18 cellular contexts compared by ENCODE assay signal in the genomic region with DNA sequence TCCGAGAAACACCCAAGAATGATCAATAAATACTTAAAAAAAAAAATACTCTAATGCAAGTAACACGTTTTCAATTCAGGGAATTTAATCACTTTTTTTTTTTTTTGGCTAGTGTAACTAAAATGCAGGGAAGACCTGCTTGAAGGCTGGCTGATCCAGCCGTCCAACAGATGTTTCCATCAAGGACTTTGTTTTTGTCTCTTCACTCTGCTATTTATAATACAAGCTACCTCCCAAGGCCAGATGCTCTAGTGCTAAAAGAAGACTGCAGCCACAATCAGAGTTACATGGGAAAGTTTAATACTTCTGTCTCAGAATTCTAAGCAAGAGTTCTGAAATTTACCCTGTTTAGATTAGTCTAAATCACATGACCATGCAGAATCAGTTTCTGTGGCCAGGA. TPM values are rescaled to one million over a fixed set of nuclear protein-coding genes. Genes with fewer than 3 reads are reported as not detected.
DNase-seq lines count a peak whose midpoint lies in the region; ATAC-seq, FAIRE-seq and TF ChIP-seq lines count a peak whose summit lies in the region.
"Had no signal": no experiment of that assay in that cellular context is flagged by ENCODE, and none has a peak within 500 bp of the region (broad histone marks: within the 10 kb centered on the region; RNA-seq: fewer than 3 reads in every experiment).

No MANE protein-coding gene starts in this region.

- no peaks in the 10 kb centered on the region for H3K36me3 ChIP-seq in right lobe of liver
- H3K36me3 ChIP-seq in HepG2 (replicated peaks in 1 of 2; ENCODE audit: control insufficient read depth in 1 of 2, insufficient read depth in 2 of 2, low read length in 2 of 2): peaks cover 3 to 7% of the 10 kb centered on the region in 2 experiments; a peak in 4 of 5 replicates

- H4K20me1 ChIP-seq in HepG2 (ENCODE audit: insufficient read depth, low read length): peaks cover 14% of the 10 kb centered on the region

- TF ChIP-seq EP300 in HepG2 (IDR thresholded peaks at IDR 0.05; ENCODE audit: low read depth in 2 of 2, low read length in 2 of 2) (no peak), HepG2 (CRISPR knock-in tag; IDR thresholded peaks at IDR 0.05; ENCODE audit: borderline replicate concordance) (no peak)

- TF ChIP-seq POLR2A in right lobe of liver (IDR thresholded peaks at IDR 0.05) (no peak), HepG2 (IDR thresholded peaks at IDR 0.05; ENCODE audit: insufficient read depth in 1 of 2, low read depth in 2 of 2, low read length in 2 of 2) (no peak)

- peak overlapping the region in 2 of 3 donors; percentile 4 to 6 for H3K27ac ChIP-seq in right lobe of liver
- no peak overlapping the region for H3K27ac ChIP-seq in HepG2 (ENCODE audit: extremely low read length, insufficient read depth, low read length)

- no TSS peak for BruUV-seq in HepG2 (replicated peaks; lab: Mats Ljungman, UMichigan)

- intact Hi-C loops in right lobe of liver (cut with DNase I): no loop called here
- intact Hi-C loops in HepG2 (cut with micrococcal nuclease; ENCODE audit: unreplicated experiment): no loop called here

- H3K36me3 Mint-ChIP-seq in glutamatergic neuron (ENCODE audit: unreplicated experiment): peaks cover 16% of the 10 kb centered on the region

- no peak for TF ChIP-seq RAD21 in HepG2 (CRISPR knock-in tag; IDR thresholded peaks at IDR 0.05)

- POLR2A ChIA-PET in HepG2 (lab: Yijun Ruan, JAX): no interaction called here

- H3K4me1 ChIP-seq in right lobe of liver: peaks cover 0 to 38% (median 17%) of the 10 kb centered on the region in 4 donors
- peaks cover 18% of the 10 kb centered on the region for H3K4me1 ChIP-seq in HepG2 (ENCODE audit: insufficient read depth, low read length)

- no peak overlapping the region for H3K9ac ChIP-seq in HepG2 (ENCODE audit: insufficient read depth, low read depth, low read length)

- CTCF ChIA-PET in HepG2 (lab: Yijun Ruan, JAX; ENCODE audit: low intra/inter-chr PET ratio, low total read pairs): no interaction called here

- no peak for FAIRE-seq in HepG2 (lab: Jason Lieb, UNC)
- FAIRE-seq: RCC 7860 had no signal

- peaks cover 2% of the 10 kb centered on the region for H3K9me3 Mint-ChIP-seq in glutamatergic neuron (ENCODE audit: unreplicated experiment)
- H3K9me3 Mint-ChIP-seq: HFFc6 had no signal

- in situ Hi-C loops in HepG2 (cut with HindIII; ENCODE audit: extremely low pct_ligation_motif_present, low pct_unique_long_range_greater_than_20kb): no loop called here

- ATAC-seq in right lobe of liver: peak in 3 of 4 donors; percentile 33 to 61 (median 40)
- ATAC-seq in HepG2: no peak
- ATAC-seq in GM18517 (IDR thresholded peaks at IDR 0.05; ENCODE audit: unreplicated experiment): no peak
- ATAC-seq: Right ventricle myocardium inferior had no signal

- WGBS in right lobe of liver (ENCODE audit: insufficient coverage, low coverage, low lambda C conversion rate, missing lambda C conversion rate): 30% methylated on average over 3 of the region's 3 CpGs
- WGBS in HepG2 (ENCODE audit: low lambda C conversion rate): 92% methylated on average over 3 of the region's 3 CpGs

- no peaks in the 10 kb centered on the region for H3K27me3 ChIP-seq in right lobe of liver
- H3K27me3 ChIP-seq in HepG2 (ENCODE audit: control insufficient read depth in 1 of 2, insufficient read depth in 2 of 2, low read length in 2 of 2): no peaks in the 10 kb centered on the region

- no peaks in the 10 kb centered on the region for H3K4me1 Mint-ChIP-seq in glutamatergic neuron (ENCODE audit: low read depth, unreplicated experiment)

- H3K79me2 ChIP-seq in HepG2 (ENCODE audit: insufficient read depth, low read length): peaks cover 84% of the 10 kb centered on the region

- peak overlapping the region; percentile 70 for H3K27ac Mint-ChIP-seq in glutamatergic neuron (ENCODE audit: unreplicated experiment)
- H3K27ac Mint-ChIP-seq: CD14-positive monocyte, HFFc6 had no signal

- no peak for TF ChIP-seq CTCF in right lobe of liver (IDR thresholded peaks at IDR 0.05)
- no peak for TF ChIP-seq CTCF in HepG2 (CRISPR knock-in tag; IDR thresholded peaks at IDR 0.05)
- TF ChIP-seq CTCF in glutamatergic neuron (IDR thresholded peaks at IDR 0.05; ENCODE audit: partially characterized antibody, unreplicated experiment): no peak

- no peak overlapping the region for H3K4me2 ChIP-seq in HepG2 (ENCODE audit: low read depth, low read length)

- H3K4me3 Mint-ChIP-seq in glutamatergic neuron (ENCODE audit: unreplicated experiment): peak overlapping the region; percentile 22
- H3K4me3 Mint-ChIP-seq: CD14-positive monocyte, HFFc6 had no signal

- H2AFZ ChIP-seq in HepG2 (ENCODE audit: low read length): no peak overlapping the region

- DNase-seq in right lobe of liver (no peak), HepG2 (ENCODE audit: low spot score) (no peak), NCI-H82 treated with DMSO at 0.1 percent for 48 hours (lab: John Stamatoyannopoulos, UW; ENCODE audit: unreplicated experiment) (peak; percentile 44), glutamatergic neuron (no peak), epidermal melanocyte (ENCODE audit: insufficient read length, low spot score) (no peak), NCI-H510A (lab: John Stamatoyannopoulos, UW) (no peak)
- DNase-seq: H7, HFFc6, MM.1S, NCI-H1092 treated with DMSO at 0.1 percent for 48 hours, NCI-H146, NCI-H2081 treated with DMSO at 0.1 percent for 48 hours, NCI-H345, NCI-H69 had no signal

- H3K9me3 ChIP-seq in right lobe of liver: no peaks in the 10 kb centered on the region
- no peaks in the 10 kb centered on the region for H3K9me3 ChIP-seq in HepG2 (ENCODE audit: low read length)

- no peak overlapping the region for H3K4me3 ChIP-seq in right lobe of liver
- H3K4me3 ChIP-seq in HepG2 (replicated peaks in 1 of 3; ENCODE audit: insufficient read depth in 1 of 3, low read depth in 2 of 3, low read length in 3 of 3): no peak overlapping the region

- H3K27me3 Mint-ChIP-seq in glutamatergic neuron (ENCODE audit: unreplicated experiment): no peaks in the 10 kb centered on the region

TF ChIP-seq in HepG2, 621 proteins besides CTCF, POLR2A, EP300 and RAD21 (continues in another document):
- no peak for TF ChIP-seq UBTF (CRISPR knock-in tag; IDR thresholded peaks at IDR 0.05)
- no peak for TF ChIP-seq PCBP1 (IDR thresholded peaks at IDR 0.05; ENCODE audit: borderline replicate concordance, low read depth, low read length)
- no peak for TF ChIP-seq ZNF780A (CRISPR knock-in tag; IDR thresholded peaks at IDR 0.05)
- TF ChIP-seq MEF2D (CRISPR knock-in tag; IDR thresholded peaks at IDR 0.05): no peak
- TF ChIP-seq ZKSCAN8 (CRISPR knock-in tag; IDR thresholded peaks at IDR 0.05; ENCODE audit: borderline replicate concordance): no peak
- TF ChIP-seq ZNF24 (IDR thresholded peaks at IDR 0.05): no peak
- no peak for TF ChIP-seq KDM6A (CRISPR knock-in tag; IDR thresholded peaks at IDR 0.05; ENCODE audit: low read depth)
- TF ChIP-seq SCMH1 (CRISPR knock-in tag; IDR thresholded peaks at IDR 0.05; ENCODE audit: borderline replicate concordance): no peak
- TF ChIP-seq ELF4 (CRISPR knock-in tag; IDR thresholded peaks at IDR 0.05; ENCODE audit: borderline replicate concordance): no peak
- no peak for TF ChIP-seq ZNF605 (CRISPR knock-in tag; IDR thresholded peaks at IDR 0.05)
- TF ChIP-seq SIN3A (IDR thresholded peaks at IDR 0.05; ENCODE audit: borderline replicate concordance, low read depth, low read length): no peak
- no peak for TF ChIP-seq KLF6 (CRISPR knock-in tag; IDR thresholded peaks at IDR 0.05)
- TF ChIP-seq ZNF781 (CRISPR knock-in tag; IDR thresholded peaks at IDR 0.05; ENCODE audit: borderline replicate concordance, not compliant biosample characterization): no peak

RNA-seq across cellular contexts. Expression of gene TBCA, which starts 14.5 kb away (rescaled TPM):
- total RNA-seq in right lobe of liver: 100 to 1,000 TPM in 4 of 6 experiments, 10 to 100 TPM in 2; 92.1 to 165 (median 127) TPM
- total RNA-seq in HepG2 (2016; rRNA removed; fragmentation: Illumina TruSeq; extraction: Trizol): 309 and 398 TPM in 2 replicates
- 188 and 190 TPM in 2 replicates for total RNA-seq in HepG2 (2016; cell fraction: cytosol; rRNA removed; fragmentation: Illumina TruSeq; extraction: Trizol; ENCODE audit: low read depth)
- total RNA-seq in HepG2 (2016; cell fraction: insoluble cytoplasmic fraction; rRNA removed; fragmentation: Illumina TruSeq; extraction: Trizol): 314 and 394 TPM in 2 replicates
- 213 and 228 TPM in 2 replicates for total RNA-seq in HepG2 (2016; cell fraction: membrane; rRNA removed; fragmentation: Illumina TruSeq; extraction: Trizol)
- 121 and 126 TPM in 2 replicates for total RNA-seq in HepG2 (2016; cell fraction: nucleus; rRNA removed; fragmentation: Illumina TruSeq; extraction: Trizol)
- 73.3 and 93.8 TPM in 2 replicates for polyA plus RNA-seq in HepG2 (2011; rRNA removed)
- 69.3 and 95.9 TPM in 2 replicates for polyA plus RNA-seq in HepG2 (2011; cell fraction: cytosol; rRNA removed)
- 22.7 and 38.2 TPM in 2 replicates for polyA plus RNA-seq in HepG2 (2011; cell fraction: nucleus; rRNA removed)
- polyA plus RNA-seq in HepG2 (2012): 312 and 399 TPM in 2 replicates
- 196 and 223 TPM in 2 replicates for polyA plus RNA-seq in HepG2 (2016; cell fraction: cytosol; fragmentation: Illumina TruSeq; extraction: Trizol; ENCODE audit: low read depth)
- polyA plus RNA-seq in HepG2 (2016; cell fraction: insoluble cytoplasmic fraction; fragmentation: Illumina TruSeq; extraction: Trizol; ENCODE audit: low read depth): 459 and 468 TPM in 2 replicates
- polyA plus RNA-seq in HepG2 (2016; cell fraction: membrane; fragmentation: Illumina TruSeq; extraction: Trizol; ENCODE audit: low read depth): 234 TPM in 2 replicates
- 278 and 287 TPM in 2 replicates for polyA plus RNA-seq in HepG2 (2016; cell fraction: nucleus; fragmentation: Illumina TruSeq; extraction: Trizol; ENCODE audit: insufficient read depth, low read depth)
- 2.0 and 3.4 TPM in 2 replicates for polyA minus RNA-seq in HepG2 (2011; rRNA and poly(A)+ RNA removed; ENCODE audit: low replicate concordance)
- 31.8 and 37.9 TPM in 2 replicates for polyA minus RNA-seq in HepG2 (2011; cell fraction: cytosol; rRNA and poly(A)+ RNA removed)
- 21.8 and 29.8 TPM in 2 replicates for polyA minus RNA-seq in HepG2 (2011; cell fraction: nucleus; rRNA and poly(A)+ RNA removed)
- 208 TPM for total RNA-seq in glutamatergic neuron (ENCODE audit: unreplicated experiment)

Comparison
In these comparisons a context has a peak if more than half of its experiments do, and no peak if none do; other contexts are left out.
1. ATAC-seq: peak in right lobe of liver (3 of 4); none in HepG2 (single experiment) and GM18517 (single experiment).